Comparison of ENCODE assay signal across 1 cellular context in genomic region chr1:23776198-23776597, GRCh38.
TF ChIP-seq lines count a peak whose summit lies in the region.

No MANE protein-coding gene starts in this region.

TF ChIP-seq in HepG2, 621 proteins besides CTCF, POLR2A, EP300 and RAD21:
- TF ChIP-seq GLI4 (CRISPR knock-in tag; IDR thresholded peaks at IDR 0.05; ENCODE audit: borderline replicate concordance) (no peak), FOXP1 (IDR thresholded peaks at IDR 0.05) (no peak), FOXP1 (CRISPR knock-in tag; IDR thresholded peaks at IDR 0.05) (0 out of 2 replicates have a peak, but pooled peaks have one; percentile 12), ZNF7 (CRISPR knock-in tag; IDR thresholded peaks at IDR 0.05) (no peak), TEAD3 (CRISPR knock-in tag; optimal IDR thresholded peaks at IDR 0.05; ENCODE audit: borderline replicate concordance) (peak; percentile 61), ZSCAN9 (CRISPR knock-in tag; IDR thresholded peaks at IDR 0.05; ENCODE audit: borderline replicate concordance) (no peak), GATAD2A (CRISPR knock-in tag; IDR thresholded peaks at IDR 0.05) (0 out of 2 replicates have a peak, but pooled peaks have one; percentile 15), ZNF83 (CRISPR knock-in tag; IDR thresholded peaks at IDR 0.05; ENCODE audit: borderline replicate concordance) (no peak), NR2F6 (IDR thresholded peaks at IDR 0.05) (no peak), NR2F6 (CRISPR knock-in tag; IDR thresholded peaks at IDR 0.05) (no peak), ZNF530 (CRISPR knock-in tag; IDR thresholded peaks at IDR 0.05; ENCODE audit: low read depth) (no peak), ZFP1 (CRISPR knock-in tag; IDR thresholded peaks at IDR 0.05) (no peak), TOPORS (CRISPR knock-in tag; IDR thresholded peaks at IDR 0.05) (no peak), HDAC2 (CRISPR knock-in tag; IDR thresholded peaks at IDR 0.05) (no peak), ZNF619 (CRISPR knock-in tag; IDR thresholded peaks at IDR 0.05) (no peak), BRCA1 (CRISPR knock-in tag; IDR thresholded peaks at IDR 0.05) (no peak)
